20 cellular contexts compared by ENCODE assay signal in genomic region chr1:19300211-19300610, GRCh38. TPM values are rescaled to one million over a fixed set of nuclear protein-coding genes. Genes with fewer than 3 reads are reported as not detected.
DNase-seq lines count a peak whose midpoint lies in the region; ATAC-seq and TF ChIP-seq lines count a peak whose summit lies in the region.
"Had no signal": no experiment of that assay in that cellular context is flagged by ENCODE, and none has a peak within 500 bp of the region (broad histone marks: within the 10 kb centered on the region; RNA-seq: fewer than 3 reads in every experiment).

No MANE protein-coding gene starts in this region.

- peaks cover 3% of the 10 kb centered on the region for H3K27me3 Mint-ChIP-seq in GM23338 (ENCODE audit: insufficient read depth, low read depth, poor library complexity)
- H3K27me3 Mint-ChIP-seq in natural killer cell treated with Interleukin-12 subunit alpha and Interleukin-12 subunit beta and Interleukin-15 and Interleukin-18, amount 100 ng/mL, for 72 hours: no peaks in the 10 kb centered on the region

- no peak overlapping the region for H2AK5ac ChIP-seq in neuronal stem cell (ENCODE audit: low read depth, low read length)

- H3K18ac ChIP-seq in neuronal stem cell (ENCODE audit: low read length): no peak overlapping the region

- WGBS in neuronal stem cell (ENCODE audit: extremely low coverage in 2 of 2, insufficient read length in 2 of 2, insufficient replicate concordance in 1 of 2), 2 donors: no CpG with 5 or more reads among the region's 2 CpGs

- H3K14ac ChIP-seq in neuronal stem cell (ENCODE audit: low read length): no peak overlapping the region

- no peak overlapping the region for H3K27ac Mint-ChIP-seq in GM23338
- no peak overlapping the region for H3K27ac Mint-ChIP-seq in natural killer cell treated with Interleukin-12 subunit alpha and Interleukin-12 subunit beta and Interleukin-15 and Interleukin-18, amount 100 ng/mL, for 72 hours

- peak; percentile 11 for DNase-seq in NCI-H748 (lab: John Stamatoyannopoulos, UW; ENCODE audit: unreplicated experiment)
- no peak for DNase-seq in NCI-H748 treated with DMSO at 0.1 percent for 48 hours (lab: John Stamatoyannopoulos, UW)
- no peak for DNase-seq in GM23338 (ENCODE audit: low spot score)
- no peak for DNase-seq in RWPE2 (ENCODE audit: low spot score)
- DNase-seq in neuronal stem cell (ENCODE audit: low spot score): no peak
- DNase-seq in Kasumi-1 (lab: John Stamatoyannopoulos, UW): no peak
- no peak for DNase-seq in natural killer cell treated with Interleukin-12 subunit alpha and Interleukin-12 subunit beta and Interleukin-15 and Interleukin-18, amount 100 ng/mL, for 72 hours (ENCODE audit: low spot score)
- DNase-seq: DMS79 treated with DMSO at 0.1 percent for 48 hours, NCI-H1417 treated with DMSO at 0.1 percent for 48 hours, NCI-H1930, NCI-H226, NCI-H524 treated with DMSO at 0.1 percent for 48 hours, PC-9, T-helper 1 cell had no signal

- H3K4me2 ChIP-seq in GM23338: no peak overlapping the region
- H3K4me2 ChIP-seq in neuronal stem cell (ENCODE audit: insufficient read depth, low read length, poor library complexity, severe bottlenecking): no peak overlapping the region
- H3K4me2 ChIP-seq: KMS-11, PC-9 had no signal

- no peak overlapping the region for H3K23ac ChIP-seq in neuronal stem cell (ENCODE audit: low read depth, low read length, poor library complexity)

- no peak overlapping the region for H3K9ac ChIP-seq in neuronal stem cell (ENCODE audit: low read depth, low read length, poor library complexity)
- H3K9ac ChIP-seq: KMS-11 had no signal

- ATAC-seq in GM23338: no peak
- 0 out of 3 replicates have a peak, but pooled peaks have one; percentile 23 for ATAC-seq in RWPE2 (ENCODE audit: low read depth)
- no peak for ATAC-seq in GM19452 (IDR thresholded peaks at IDR 0.05; ENCODE audit: unreplicated experiment)
- no peak for ATAC-seq in natural killer cell treated with Interleukin-12 subunit alpha and Interleukin-12 subunit beta and Interleukin-15 and Interleukin-18, amount 100 ng/mL, for 72 hours
- ATAC-seq: HCT116 had no signal

- no peaks in the 10 kb centered on the region for H3K36me3 ChIP-seq in GM23338 (ENCODE audit: insufficient read depth)
- H3K36me3 ChIP-seq in RWPE2 (ENCODE audit: low read depth): peaks cover 21% of the 10 kb centered on the region; the same call in 1 of the 2 replicates
- peaks cover 23 to 45% of the 10 kb centered on the region in 2 donors for H3K36me3 ChIP-seq in neuronal stem cell (replicated peaks in 1 of 2; ENCODE audit: control insufficient read depth in 2 of 2, insufficient read depth in 2 of 2, low read length in 2 of 2)

- H3K27ac ChIP-seq in GM23338 (ENCODE audit: low read depth) (no peak overlapping the region), RWPE2 (ENCODE audit: poor library complexity, severe bottlenecking) (no peak overlapping the region), neuronal stem cell (replicated peaks; ENCODE audit: low read length) (no peak overlapping the region)
- H3K27ac ChIP-seq: KMS-11, PC-9, RWPE1, SJCRH30 had no signal

- H4K8ac ChIP-seq in neuronal stem cell (ENCODE audit: low read depth, low read length): no peak overlapping the region

- H3F3A ChIP-seq in GM23338 (replicated peaks; ENCODE audit: low read depth): no peaks in the 10 kb centered on the region

- no peaks in the 10 kb centered on the region for H3K79me1 ChIP-seq in neuronal stem cell (ENCODE audit: low read depth, low read length)

- no peak overlapping the region for H2BK5ac ChIP-seq in neuronal stem cell (ENCODE audit: low read length)

- H3K27me3 ChIP-seq in GM23338 (ENCODE audit: insufficient read depth) (no peaks in the 10 kb centered on the region), RWPE2 (ENCODE audit: insufficient read depth, poor library complexity, severe bottlenecking) (no peaks in the 10 kb centered on the region), neuronal stem cell (ENCODE audit: control insufficient read depth in 3 of 3, insufficient read depth in 3 of 3, low read depth in 1 of 3, low read length in 3 of 3) (peaks cover 0 to 2% (median 0%) of the 10 kb centered on the region in 3 experiments)
- H3K27me3 ChIP-seq: SJCRH30 had no signal

- H3K4me1 ChIP-seq in GM23338 (ENCODE audit: insufficient read depth) (no peaks in the 10 kb centered on the region), RWPE2 (ENCODE audit: insufficient read depth, poor library complexity, severe bottlenecking) (no peaks in the 10 kb centered on the region), neuronal stem cell (ENCODE audit: control insufficient read depth in 2 of 2, insufficient read depth in 1 of 2, low read depth in 1 of 2, low read length in 2 of 2) (no peaks in the 10 kb centered on the region)
- H3K4me1 ChIP-seq: SJCRH30 had no signal

- H2AFZ ChIP-seq in GM23338: no peak overlapping the region
- no peak overlapping the region for H2AFZ ChIP-seq in neuronal stem cell (ENCODE audit: low read length)
- H2AFZ ChIP-seq: PC-9 had no signal

- H3K4me3 ChIP-seq in GM23338: no peak overlapping the region
- no peak overlapping the region for H3K4me3 ChIP-seq in RWPE2 (ENCODE audit: severe bottlenecking)
- H3K4me3 ChIP-seq in neuronal stem cell (ENCODE audit: low read length in 2 of 2): no peak overlapping the region
- H3K4me3 ChIP-seq: PC-9, SJCRH30 had no signal

- H3K9me2 ChIP-seq in GM23338 (ENCODE audit: insufficient read depth): no peaks in the 10 kb centered on the region

- no peak overlapping the region for H2BK120ac ChIP-seq in neuronal stem cell (ENCODE audit: low read depth, low read length)

- no peaks in the 10 kb centered on the region for H3K9me3 ChIP-seq in RWPE2 (ENCODE audit: severe bottlenecking)
- peaks cover 9 to 14% of the 10 kb centered on the region in 2 donors for H3K9me3 ChIP-seq in neuronal stem cell (replicated peaks in 1 of 2; ENCODE audit: control insufficient read depth in 2 of 2, insufficient read depth in 1 of 2, low read depth in 1 of 2, low read length in 2 of 2)
- H3K9me3 ChIP-seq: SJCRH30 had no signal

- peaks cover 22% of the 10 kb centered on the region for H3K9me3 Mint-ChIP-seq in GM23338
- H3K9me3 Mint-ChIP-seq in natural killer cell treated with Interleukin-12 subunit alpha and Interleukin-12 subunit beta and Interleukin-15 and Interleukin-18, amount 100 ng/mL, for 72 hours: peaks cover 5% of the 10 kb centered on the region

- no peaks in the 10 kb centered on the region for H3K4me1 Mint-ChIP-seq in GM23338
- H3K4me1 Mint-ChIP-seq in natural killer cell treated with Interleukin-12 subunit alpha and Interleukin-12 subunit beta and Interleukin-15 and Interleukin-18, amount 100 ng/mL, for 72 hours (ENCODE audit: low read depth in 2 of 2): no peaks in the 10 kb centered on the region
- H3K4me1 Mint-ChIP-seq: CD14-positive monocyte had no signal

- TF ChIP-seq CTCF in GM23338 (conservative IDR thresholded peaks at IDR 0.05; ENCODE audit: low read depth in 2 of 2): no peak
- no peak for TF ChIP-seq CTCF in RWPE2 (IDR thresholded peaks at IDR 0.05; ENCODE audit: poor library complexity, severe bottlenecking)

- no peak overlapping the region for H2BK12ac ChIP-seq in neuronal stem cell (ENCODE audit: low read length)

- H4K20me1 ChIP-seq in GM23338 (replicated peaks; ENCODE audit: insufficient read depth): no peaks in the 10 kb centered on the region

- H3K4me3 Mint-ChIP-seq in GM23338: no peak overlapping the region
- no peak overlapping the region for H3K4me3 Mint-ChIP-seq in natural killer cell treated with Interleukin-12 subunit alpha and Interleukin-12 subunit beta and Interleukin-15 and Interleukin-18, amount 100 ng/mL, for 72 hours
- H3K4me3 Mint-ChIP-seq: CD14-positive monocyte had no signal

- no peak overlapping the region for H2BK15ac ChIP-seq in neuronal stem cell (ENCODE audit: low read length)

- peaks cover 54% of the 10 kb centered on the region for H3K36me3 Mint-ChIP-seq in GM23338 (ENCODE audit: low read depth)
- H3K36me3 Mint-ChIP-seq in natural killer cell treated with Interleukin-12 subunit alpha and Interleukin-12 subunit beta and Interleukin-15 and Interleukin-18, amount 100 ng/mL, for 72 hours: peaks cover 19% of the 10 kb centered on the region

- H3K79me2 ChIP-seq in GM23338 (replicated peaks; ENCODE audit: insufficient read depth): no peaks in the 10 kb centered on the region

- peak overlapping the region; percentile 6 for H3K4ac ChIP-seq in neuronal stem cell (ENCODE audit: low read length)

- no peak overlapping the region for H4K91ac ChIP-seq in neuronal stem cell (ENCODE audit: low read depth, low read length, poor library complexity)

RNA-seq across cellular contexts. Expression of gene AKR7A3, which starts 11.6 kb away (rescaled TPM):
- total RNA-seq in GM23338 (2014; rRNA removed; shearing (Covaris generic)): 0.14 TPM in 1 of 2 replicates, not detected in the other
- polyA plus RNA-seq in GM23338 (2016; fragmentation: Nextera tagmentation; extraction: Ambion mirVana): 0.24 and 0.86 TPM in 2 replicates
- polyA plus RNA-seq in neuronal stem cell (2013, experiment 1 of 2): 0.71 TPM
- polyA plus RNA-seq in neuronal stem cell (2013, experiment 2 of 2): 0.62 TPM
- total RNA-seq in natural killer cell treated with Interleukin-12 subunit alpha and Interleukin-12 subunit beta and Interleukin-15 and Interleukin-18, amount 100 ng/mL, for 72 hours: 1 to 10 TPM in 1 of 2 donors, under 1 TPM in 1; 0.43 to 2.0 TPM

RNA-seq across cellular contexts. Expression of gene AKR7A2, which starts 11.7 kb away (rescaled TPM):
- 53.6 and 60.0 TPM in 2 replicates for total RNA-seq in GM23338 (2014; rRNA removed; shearing (Covaris generic))
- polyA plus RNA-seq in GM23338 (2016; fragmentation: Nextera tagmentation; extraction: Ambion mirVana): 18.2 and 20.8 TPM in 2 replicates
- 43.2 TPM for polyA plus RNA-seq in neuronal stem cell (2013, experiment 1 of 2)
- polyA plus RNA-seq in neuronal stem cell (2013, experiment 2 of 2): 43.8 TPM
- 10 to 100 TPM; 29.6 to 37.7 TPM for total RNA-seq in natural killer cell treated with Interleukin-12 subunit alpha and Interleukin-12 subunit beta and Interleukin-15 and Interleukin-18, amount 100 ng/mL, for 72 hours

RNA-seq across cellular contexts. Expression of gene SLC66A1, which starts 11.9 kb away (rescaled TPM):
- total RNA-seq in GM23338 (2014; rRNA removed; shearing (Covaris generic)): 19.7 and 24.4 TPM in 2 replicates
- 6.9 and 8.6 TPM in 2 replicates for polyA plus RNA-seq in GM23338 (2016; fragmentation: Nextera tagmentation; extraction: Ambion mirVana)
- 11.4 TPM for polyA plus RNA-seq in neuronal stem cell (2013, experiment 1 of 2)
- polyA plus RNA-seq in neuronal stem cell (2013, experiment 2 of 2): 11.4 TPM
- 10 to 100 TPM; 10.0 to 14.9 TPM for total RNA-seq in natural killer cell treated with Interleukin-12 subunit alpha and Interleukin-12 subunit beta and Interleukin-15 and Interleukin-18, amount 100 ng/mL, for 72 hours

RNA-seq across cellular contexts. Expression of gene MRTO4, which starts 48.6 kb away (rescaled TPM):
- total RNA-seq in GM23338 (2014; rRNA removed; shearing (Covaris generic)): 47.1 and 54.2 TPM in 2 replicates
- 77.3 and 88.5 TPM in 2 replicates for polyA plus RNA-seq in GM23338 (2016; fragmentation: Nextera tagmentation; extraction: Ambion mirVana)
- 29.5 TPM for polyA plus RNA-seq in neuronal stem cell (2013, experiment 1 of 2)
- 28.5 TPM for polyA plus RNA-seq in neuronal stem cell (2013, experiment 2 of 2)
- total RNA-seq in natural killer cell treated with Interleukin-12 subunit alpha and Interleukin-12 subunit beta and Interleukin-15 and Interleukin-18, amount 100 ng/mL, for 72 hours: 100 to 1,000 TPM in 1 of 2 donors, 10 to 100 TPM in 1; 65.5 to 139 TPM

RNA-seq across cellular contexts. Expression of gene EMC1, which starts 48.9 kb away (rescaled TPM):
- total RNA-seq in GM23338 (2014; rRNA removed; shearing (Covaris generic)): 52.2 and 53.0 TPM in 2 replicates
- 17.6 and 18.4 TPM in 2 replicates for polyA plus RNA-seq in GM23338 (2016; fragmentation: Nextera tagmentation; extraction: Ambion mirVana)
- 19.9 TPM for polyA plus RNA-seq in neuronal stem cell (2013, experiment 1 of 2)
- 21.2 TPM for polyA plus RNA-seq in neuronal stem cell (2013, experiment 2 of 2)
- total RNA-seq in natural killer cell treated with Interleukin-12 subunit alpha and Interleukin-12 subunit beta and Interleukin-15 and Interleukin-18, amount 100 ng/mL, for 72 hours: 10 to 100 TPM; 54.2 to 85.7 TPM
